19 cellular contexts compared by ENCODE assay signal in genomic region chr5:160852049-160852448, GRCh38. TPM values are rescaled to one million over a fixed set of nuclear protein-coding genes. Genes with fewer than 3 reads are reported as not detected.
DNase-seq lines count a peak whose midpoint lies in the region; TF ChIP-seq lines count a peak whose summit lies in the region.
"Had no signal": no experiment of that assay in that cellular context is flagged by ENCODE, and none has a peak within 500 bp of the region (broad histone marks: within the 10 kb centered on the region; RNA-seq: fewer than 3 reads in every experiment).

TSS of gene ATP10B (minus strand) at chr5:160852211. CDS start at chr5:160688074, 164,137 bp downstream.

- TF ChIP-seq CTCF in dorsolateral prefrontal cortex (IDR thresholded peaks at IDR 0.05 in 54 of 56, conservative IDR thresholded peaks at IDR 0.05 in 2 of 56; ENCODE audit: low read depth in 1 of 56, partially characterized antibody in 56 of 56) = peak in 4 of 56 donors; percentile 10 to 33 (median 12)
- TF ChIP-seq CTCF in lower leg skin (IDR thresholded peaks at IDR 0.05) = no peak

- no peak for TF ChIP-seq POLR2A in lower leg skin (IDR thresholded peaks at IDR 0.05)

- H3K4me3 ChIP-seq in dorsolateral prefrontal cortex = peak within 1 kb of the TSS in 57 of 59 donors; percentile 5 to 63 (median 42)
- H3K4me3 ChIP-seq in lower leg skin (ENCODE audit: low read depth, poor library complexity, severe bottlenecking) = no peak within 1 kb of the TSS
- H3K4me3 ChIP-seq: lung had no signal

- no peaks in the 10 kb centered on the region for H3K27me3 ChIP-seq in dorsolateral prefrontal cortex

- WGBS in lower leg skin, 2 donors = 67 to 85% methylated on average over 4 of the region's 4 CpGs

- intact Hi-C loops in dorsolateral prefrontal cortex (cut with DNase I) = no loop called here
- intact Hi-C loops in lower leg skin (cut with DNase I; ENCODE audit: low total_unique reads) = no loop called here

- peak; percentile 86 for DNase-seq in NCI-H69 (lab: John Stamatoyannopoulos, UW)
- peak in 5 of 10 donors; percentile 33 to 66 (median 49) for DNase-seq in dorsolateral prefrontal cortex
- no peak for DNase-seq in lower leg skin (ENCODE audit: low spot score in 2 of 2)
- DNase-seq in superior temporal gyrus (ENCODE audit: extremely low spot score) = peak; percentile 91
- no peak for DNase-seq in DMS53 treated with DMSO at 0.1 percent for 48 hours (lab: John Stamatoyannopoulos, UW; ENCODE audit: unreplicated experiment)
- no peak for DNase-seq in NCI-H2196 treated with DMSO at 0.1 percent for 48 hours (lab: John Stamatoyannopoulos, UW; ENCODE audit: unreplicated experiment)
- DNase-seq in cerebellar cortex (ENCODE audit: low spot score) = no peak
- no peak for DNase-seq in NCI-H446 (lab: John Stamatoyannopoulos, UW)
- DNase-seq: activated CD4-positive, CD25-positive, alpha-beta regulatory T cell treated with anti-CD3 and anti-CD28 coated beads, Interleukin-2, amount 50 U/mL, for 72 hours; activated gamma-delta T cell treated with Interleukin-2 at 50 U/mL for 16 hours; activated T-cell treated with anti-CD3 and anti-CD28 coated beads, Interleukin-2, amount 50 U/mL, for 1 hour; islet precursor cell; NCI-H1436 treated with DMSO at 0.1 percent for 48 hours; NCI-H2171; occipital lobe; PC-3; T-cell had no signal

- H3K27ac ChIP-seq in dorsolateral prefrontal cortex = peak within 1 kb of the TSS; percentile 23 to 96 (median 88)

RNA-seq across cellular contexts. Expression of gene ATP10B, which starts in this region (rescaled TPM):
- total RNA-seq in dorsolateral prefrontal cortex (100 to 1,000 TPM in 1 of 120 experiments, 10 to 100 TPM in 109, 1 to 10 TPM in 10; 3.4 to 109 (median 24.1) TPM), lower leg skin (10 to 100 TPM; 17.9 to 29.6 (median 23.5) TPM)
- total RNA-seq: fibroblast of villous mesenchyme, PC-3 had no signal

Comparison
In these comparisons a context has a peak if more than half of its experiments do, and no peak if none do; other contexts are left out.
1. DNase-seq: peak in NCI-H69 (single experiment) and superior temporal gyrus (single experiment); none in lower leg skin (0 of 2), DMS53 treated with DMSO at 0.1 percent for 48 hours (single experiment), NCI-H2196 treated with DMSO at 0.1 percent for 48 hours (single experiment), cerebellar cortex (single experiment) and NCI-H446 (0 of 2).